9 cellular contexts compared by ENCODE assay signal in the genomic region with DNA sequence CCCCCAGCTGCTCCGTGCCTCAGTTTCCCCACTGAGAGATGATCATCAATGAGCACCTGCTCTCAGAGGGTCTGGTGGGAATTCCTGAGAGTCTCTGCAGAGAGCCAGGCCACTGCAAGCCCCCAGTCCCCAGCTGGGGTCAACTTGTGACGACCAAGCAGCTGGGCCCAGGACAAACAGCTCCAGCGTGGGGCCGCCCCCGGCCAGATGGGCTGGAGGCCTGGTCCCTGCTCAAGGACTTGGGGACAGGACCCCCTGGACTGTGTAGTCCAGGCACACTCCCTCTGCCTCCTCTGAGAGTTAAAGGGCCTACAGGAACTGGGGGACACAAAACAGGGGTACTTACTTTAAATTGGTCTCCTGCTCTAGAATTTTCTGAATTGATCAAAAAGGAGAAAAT. TPM values are rescaled to one million over a fixed set of nuclear protein-coding genes. Genes with fewer than 3 reads are reported as not detected.
"Had no signal": no experiment of that assay in that cellular context is flagged by ENCODE, and none has a peak within 500 bp of the region (broad histone marks: within the 10 kb centered on the region; RNA-seq: fewer than 3 reads in every experiment).

No MANE protein-coding gene starts in this region.

- FAIRE-seq: G401.6, GM12878, GM12891, GM12892, GM18507, GM19239 had no signal

- H3K4me3 ChIP-seq: GM12878 had no signal

- ATAC-seq: GM12878 had no signal

- DNase-seq: GDM1, GF-D8 had no signal

RNA-seq across cellular contexts. Expression of a gene that starts 16.6 kb away (rescaled TPM):
- total RNA-seq: GM12878 had no signal

RNA-seq across cellular contexts. Expression of a gene that starts 17.3 kb away (rescaled TPM):
- total RNA-seq: G401, GM12878 had no signal
